In the genomic region with DNA sequence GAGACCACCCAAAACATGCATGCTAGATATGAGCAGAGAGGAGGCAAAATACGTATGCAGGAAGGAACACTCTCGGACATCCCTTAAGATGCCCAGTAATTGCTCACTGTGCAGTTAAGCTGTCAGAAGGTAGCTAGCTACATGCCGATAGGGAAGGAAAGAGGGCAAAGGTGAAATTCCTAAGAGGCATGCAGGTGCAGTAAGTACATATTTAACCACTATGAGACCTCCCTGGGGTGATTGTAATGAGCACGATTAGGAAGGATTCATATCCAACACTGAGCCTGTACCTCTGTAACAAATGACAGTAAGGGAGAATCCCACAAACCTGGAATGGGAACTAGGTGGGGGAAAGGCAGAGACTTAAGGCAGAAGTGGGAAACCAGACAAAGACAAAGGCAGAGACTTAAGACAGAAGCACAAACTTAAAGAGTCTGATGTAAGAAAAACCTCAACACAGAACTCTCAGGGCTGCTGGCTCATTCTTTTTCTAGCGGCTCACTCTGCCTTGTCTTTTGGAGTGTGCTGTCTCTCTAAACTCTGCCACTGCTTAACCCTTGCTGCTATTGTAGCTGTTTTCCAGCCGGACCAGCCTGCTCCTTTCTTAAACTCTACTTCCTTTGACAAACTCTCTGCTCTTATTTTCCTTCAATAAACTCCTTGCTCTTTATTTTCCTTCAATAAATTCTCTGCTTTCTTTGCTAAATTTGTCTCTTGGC, we compare ENCODE assay signal across 22 cellular contexts.
DNase-seq lines count a peak whose midpoint lies in the region; ATAC-seq and TF ChIP-seq lines count a peak whose summit lies in the region.
"Had no signal": no experiment of that assay in that cellular context is flagged by ENCODE, and none has a peak within 500 bp of the region (broad histone marks: within the 10 kb centered on the region; RNA-seq: fewer than 3 reads in every experiment).

No MANE protein-coding gene starts in this region.

- peaks cover under 1% of the 10 kb centered on the region for H3K9me3 Mint-ChIP-seq in type B pancreatic cell

- H3K4me3 ChIP-seq in cardiac fibroblast (replicated peaks in 1 of 2; ENCODE audit: low read depth in 2 of 2, low read length in 2 of 2), result no peak overlapping the region
- H3K4me3 ChIP-seq: cardiac muscle cell, tibial nerve had no signal

- POLR2A ChIA-PET in GM10248 (lab: Yijun Ruan, JAX), result no interaction called here

- H3K36me3 Mint-ChIP-seq in type B pancreatic cell, result peaks cover 15% of the 10 kb centered on the region

- H3K27me3 Mint-ChIP-seq in type B pancreatic cell, result no peaks in the 10 kb centered on the region
- H3K27me3 Mint-ChIP-seq: activated CD4-positive, alpha-beta T cell treated with anti-CD3 and anti-CD28 coated beads, Interleukin-2, amount 10 ng/mL, durations not matched to agents 7 days and 5 days; stimulated activated naive CD8-positive, alpha-beta T cell treated with anti-CD3 and anti-CD28 coated beads, Interleukin-15, amount 100 ng/mL, for 72 hours; T-cell had no signal

- peak overlapping the region; percentile 34 for H3K27ac Mint-ChIP-seq in type B pancreatic cell
- H3K27ac Mint-ChIP-seq: activated CD4-positive, alpha-beta T cell treated with anti-CD3 and anti-CD28 coated beads, Interleukin-2, amount 10 ng/mL, durations not matched to agents 7 days and 5 days; mesothelial cell of epicardium; nephron progenitor cell; T-cell had no signal

- ATAC-seq in GM18909 (IDR thresholded peaks at IDR 0.05; ENCODE audit: poor library complexity, unreplicated experiment), result no peak
- ATAC-seq: stimulated activated naive CD8-positive, alpha-beta T cell treated with anti-CD3 and anti-CD28 coated beads, Interleukin-15, amount 100 ng/mL, for 72 hours; T-cell had no signal

- CTCF ChIA-PET in GM10248 (lab: Yijun Ruan, JAX), result interaction anchor here (1.3 to 1.6 kb wide), 2 partner anchors 11 to 27 kb away, joined by 3 to 4 read pairs; no protein-coding TSS in a partner anchor

- DNase-seq in M059J (ENCODE audit: low read depth), result peak; percentile 22
- DNase-seq in cardiac fibroblast (ENCODE audit: low read depth in 2 of 2), result peak; percentile 6 to 14
- DNase-seq in kidney tubule cell (ENCODE audit: low spot score), result peak; percentile 93
- DNase-seq in type B pancreatic cell (ENCODE audit: extremely low spot score, unreplicated experiment), result no peak
- DNase-seq in GM10248 (ENCODE audit: extremely low spot score), result no peak
- DNase-seq in H4 (ENCODE audit: low spot score), result no peak
- DNase-seq: activated CD4-positive, alpha-beta T cell treated with anti-CD3 and anti-CD28 coated beads, Interleukin-2, amount 10 ng/mL, durations not matched to agents 7 days and 5 days; activated CD8-positive, alpha-beta memory T cell treated with anti-CD3 and anti-CD28 coated beads, Interleukin-2, amount 50 U/mL, for 48 hours; AML-193; erythroblast; left cardiac atrium; NCI-H1694; NCI-H2171 treated with DMSO at 0.1 percent for 48 hours; nephron progenitor cell; SHP77; stimulated activated CD4-positive, alpha-beta T cell treated with anti-CD3 and anti-CD28 coated beads, Interleukin-4, amount 100 ng/mL, for 1 hour; stimulated activated naive CD8-positive, alpha-beta T cell treated with anti-CD3 and anti-CD28 coated beads, Interleukin-15, amount 100 ng/mL, for 72 hours; T-cell had no signal

- TF ChIP-seq CTCF in cardiac fibroblast (IDR thresholded peaks at IDR 0.05; ENCODE audit: low read depth, low read length) (no peak), type B pancreatic cell (conservative IDR thresholded peaks at IDR 0.05) (no peak), GM10248 (IDR thresholded peaks at IDR 0.05; ENCODE audit: control extremely low read depth, extremely low read depth, low read depth, missing control alignments) (no peak)

- peaks cover 11% of the 10 kb centered on the region for H3K4me1 Mint-ChIP-seq in type B pancreatic cell (ENCODE audit: unreplicated experiment)
- H3K4me1 Mint-ChIP-seq: activated CD4-positive, alpha-beta T cell treated with anti-CD3 and anti-CD28 coated beads, Interleukin-2, amount 10 ng/mL, durations not matched to agents 7 days and 5 days; mesothelial cell of epicardium; nephron progenitor cell; stimulated activated naive CD8-positive, alpha-beta T cell treated with anti-CD3 and anti-CD28 coated beads, Interleukin-15, amount 100 ng/mL, for 72 hours; T-cell had no signal

- H3K4me3 Mint-ChIP-seq in type B pancreatic cell, result no peak overlapping the region
- H3K4me3 Mint-ChIP-seq: activated CD4-positive, alpha-beta T cell treated with anti-CD3 and anti-CD28 coated beads, Interleukin-2, amount 10 ng/mL, durations not matched to agents 7 days and 5 days; mesothelial cell of epicardium; nephron progenitor cell; stimulated activated naive CD8-positive, alpha-beta T cell treated with anti-CD3 and anti-CD28 coated beads, Interleukin-15, amount 100 ng/mL, for 72 hours; T-cell had no signal

Comparison
In these comparisons a context has a peak if more than half of its experiments do, and no peak if none do; other contexts are left out.
1. DNase-seq: peak in M059J (single experiment), cardiac fibroblast (2 of 2) and kidney tubule cell (single experiment); none in type B pancreatic cell (single experiment), GM10248 (single experiment) and H4 (single experiment).